ENCODE assay signal across 1 cellular context in genomic region chr3:10226293-10226692, GRCh38.
TF ChIP-seq lines count a peak whose summit lies in the region.

No MANE protein-coding gene starts in this region.

TF ChIP-seq in H1, 55 proteins besides CTCF, POLR2A, EP300 and RAD21 (continued from another document):
- TF ChIP-seq TAF1 (IDR thresholded peaks at IDR 0.05; ENCODE audit: low read depth, low read length) (peak; percentile 40; the same call in 1 of the 2 replicates), NANOG (IDR thresholded peaks at IDR 0.05; ENCODE audit: insufficient read depth, low read depth, low read length, poor library complexity, severe bottlenecking) (peak; percentile 10), CHD1 (IDR thresholded peaks at IDR 0.05; ENCODE audit: low read depth, low read length) (no peak), SP1 (IDR thresholded peaks at IDR 0.05; ENCODE audit: low read depth, low read length) (peak; percentile 76), POU5F1 (IDR thresholded peaks at IDR 0.05; ENCODE audit: low read depth, low read length) (no peak), TCF12 (IDR thresholded peaks at IDR 0.05; ENCODE audit: low read depth, low read length) (peak; percentile 39; the same call in 1 of the 2 replicates), MAX (IDR thresholded peaks at IDR 0.05) (0 out of 2 replicates have a peak, but pooled peaks have one; percentile 36), ASH2L (IDR thresholded peaks at IDR 0.05; ENCODE audit: low read length) (peak; percentile 94), SAP30 (IDR thresholded peaks at IDR 0.05; ENCODE audit: insufficient read depth, insufficient replicate concordance, low read length) (no peak), KDM4A (IDR thresholded peaks at IDR 0.05; ENCODE audit: low read depth, low read length, severe bottlenecking) (no peak), CBX8 (IDR thresholded peaks at IDR 0.05; ENCODE audit: borderline replicate concordance, low read depth, low read length) (no peak), JUN (IDR thresholded peaks at IDR 0.05; ENCODE audit: low read depth, low read length) (no peak), BRCA1 (IDR thresholded peaks at IDR 0.05; ENCODE audit: low read depth, low read length) (no peak), GABPA (IDR thresholded peaks at IDR 0.05; ENCODE audit: borderline replicate concordance, insufficient read depth, low read length) (no peak), CBX5 (IDR thresholded peaks at IDR 0.05; ENCODE audit: low read depth, low read length) (no peak), POLR2AphosphoS5 (IDR thresholded peaks at IDR 0.05; ENCODE audit: low read depth, low read length) (peak; percentile 52; the same call in 1 of the 2 replicates), RBBP5 (IDR thresholded peaks at IDR 0.05; ENCODE audit: borderline replicate concordance, low read depth, low read length) (peak; percentile 95), EZH2 (IDR thresholded peaks at IDR 0.05; ENCODE audit: low read depth, low read length, severe bottlenecking) (no peak), NRF1 (IDR thresholded peaks at IDR 0.05; ENCODE audit: low read depth, low read length) (no peak), TBP (IDR thresholded peaks at IDR 0.05; ENCODE audit: low read depth, low read length) (0 out of 2 replicates have a peak, but pooled peaks have one; percentile 35)
- TF ChIP-seq, protein P1, sequence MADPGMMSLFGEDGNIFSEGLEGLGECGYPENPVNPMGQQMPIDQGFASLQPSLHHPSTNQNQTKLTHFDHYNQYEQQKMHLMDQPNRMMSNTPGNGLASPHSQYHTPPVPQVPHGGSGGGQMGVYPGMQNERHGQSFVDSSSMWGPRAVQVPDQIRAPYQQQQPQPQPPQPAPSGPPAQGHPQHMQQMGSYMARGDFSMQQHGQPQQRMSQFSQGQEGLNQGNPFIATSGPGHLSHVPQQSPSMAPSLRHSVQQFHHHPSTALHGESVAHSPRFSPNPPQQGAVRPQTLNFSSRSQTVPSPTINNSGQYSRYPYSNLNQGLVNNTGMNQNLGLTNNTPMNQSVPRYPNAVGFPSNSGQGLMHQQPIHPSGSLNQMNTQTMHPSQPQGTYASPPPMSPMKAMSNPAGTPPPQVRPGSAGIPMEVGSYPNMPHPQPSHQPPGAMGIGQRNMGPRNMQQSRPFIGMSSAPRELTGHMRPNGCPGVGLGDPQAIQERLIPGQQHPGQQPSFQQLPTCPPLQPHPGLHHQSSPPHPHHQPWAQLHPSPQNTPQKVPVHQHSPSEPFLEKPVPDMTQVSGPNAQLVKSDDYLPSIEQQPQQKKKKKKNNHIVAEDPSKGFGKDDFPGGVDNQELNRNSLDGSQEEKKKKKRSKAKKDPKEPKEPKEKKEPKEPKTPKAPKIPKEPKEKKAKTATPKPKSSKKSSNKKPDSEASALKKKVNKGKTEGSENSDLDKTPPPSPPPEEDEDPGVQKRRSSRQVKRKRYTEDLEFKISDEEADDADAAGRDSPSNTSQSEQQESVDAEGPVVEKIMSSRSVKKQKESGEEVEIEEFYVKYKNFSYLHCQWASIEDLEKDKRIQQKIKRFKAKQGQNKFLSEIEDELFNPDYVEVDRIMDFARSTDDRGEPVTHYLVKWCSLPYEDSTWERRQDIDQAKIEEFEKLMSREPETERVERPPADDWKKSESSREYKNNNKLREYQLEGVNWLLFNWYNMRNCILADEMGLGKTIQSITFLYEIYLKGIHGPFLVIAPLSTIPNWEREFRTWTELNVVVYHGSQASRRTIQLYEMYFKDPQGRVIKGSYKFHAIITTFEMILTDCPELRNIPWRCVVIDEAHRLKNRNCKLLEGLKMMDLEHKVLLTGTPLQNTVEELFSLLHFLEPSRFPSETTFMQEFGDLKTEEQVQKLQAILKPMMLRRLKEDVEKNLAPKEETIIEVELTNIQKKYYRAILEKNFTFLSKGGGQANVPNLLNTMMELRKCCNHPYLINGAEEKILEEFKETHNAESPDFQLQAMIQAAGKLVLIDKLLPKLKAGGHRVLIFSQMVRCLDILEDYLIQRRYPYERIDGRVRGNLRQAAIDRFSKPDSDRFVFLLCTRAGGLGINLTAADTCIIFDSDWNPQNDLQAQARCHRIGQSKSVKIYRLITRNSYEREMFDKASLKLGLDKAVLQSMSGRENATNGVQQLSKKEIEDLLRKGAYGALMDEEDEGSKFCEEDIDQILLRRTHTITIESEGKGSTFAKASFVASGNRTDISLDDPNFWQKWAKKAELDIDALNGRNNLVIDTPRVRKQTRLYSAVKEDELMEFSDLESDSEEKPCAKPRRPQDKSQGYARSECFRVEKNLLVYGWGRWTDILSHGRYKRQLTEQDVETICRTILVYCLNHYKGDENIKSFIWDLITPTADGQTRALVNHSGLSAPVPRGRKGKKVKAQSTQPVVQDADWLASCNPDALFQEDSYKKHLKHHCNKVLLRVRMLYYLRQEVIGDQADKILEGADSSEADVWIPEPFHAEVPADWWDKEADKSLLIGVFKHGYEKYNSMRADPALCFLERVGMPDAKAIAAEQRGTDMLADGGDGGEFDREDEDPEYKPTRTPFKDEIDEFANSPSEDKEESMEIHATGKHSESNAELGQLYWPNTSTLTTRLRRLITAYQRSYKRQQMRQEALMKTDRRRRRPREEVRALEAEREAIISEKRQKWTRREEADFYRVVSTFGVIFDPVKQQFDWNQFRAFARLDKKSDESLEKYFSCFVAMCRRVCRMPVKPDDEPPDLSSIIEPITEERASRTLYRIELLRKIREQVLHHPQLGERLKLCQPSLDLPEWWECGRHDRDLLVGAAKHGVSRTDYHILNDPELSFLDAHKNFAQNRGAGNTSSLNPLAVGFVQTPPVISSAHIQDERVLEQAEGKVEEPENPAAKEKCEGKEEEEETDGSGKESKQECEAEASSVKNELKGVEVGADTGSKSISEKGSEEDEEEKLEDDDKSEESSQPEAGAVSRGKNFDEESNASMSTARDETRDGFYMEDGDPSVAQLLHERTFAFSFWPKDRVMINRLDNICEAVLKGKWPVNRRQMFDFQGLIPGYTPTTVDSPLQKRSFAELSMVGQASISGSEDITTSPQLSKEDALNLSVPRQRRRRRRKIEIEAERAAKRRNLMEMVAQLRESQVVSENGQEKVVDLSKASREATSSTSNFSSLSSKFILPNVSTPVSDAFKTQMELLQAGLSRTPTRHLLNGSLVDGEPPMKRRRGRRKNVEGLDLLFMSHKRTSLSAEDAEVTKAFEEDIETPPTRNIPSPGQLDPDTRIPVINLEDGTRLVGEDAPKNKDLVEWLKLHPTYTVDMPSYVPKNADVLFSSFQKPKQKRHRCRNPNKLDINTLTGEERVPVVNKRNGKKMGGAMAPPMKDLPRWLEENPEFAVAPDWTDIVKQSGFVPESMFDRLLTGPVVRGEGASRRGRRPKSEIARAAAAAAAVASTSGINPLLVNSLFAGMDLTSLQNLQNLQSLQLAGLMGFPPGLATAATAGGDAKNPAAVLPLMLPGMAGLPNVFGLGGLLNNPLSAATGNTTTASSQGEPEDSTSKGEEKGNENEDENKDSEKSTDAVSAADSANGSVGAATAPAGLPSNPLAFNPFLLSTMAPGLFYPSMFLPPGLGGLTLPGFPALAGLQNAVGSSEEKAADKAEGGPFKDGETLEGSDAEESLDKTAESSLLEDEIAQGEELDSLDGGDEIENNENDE (IDR thresholded peaks at IDR 0.05; ENCODE audit: insufficient replicate concordance, low read length), result peak; percentile 50
- TF ChIP-seq, protein P2, sequence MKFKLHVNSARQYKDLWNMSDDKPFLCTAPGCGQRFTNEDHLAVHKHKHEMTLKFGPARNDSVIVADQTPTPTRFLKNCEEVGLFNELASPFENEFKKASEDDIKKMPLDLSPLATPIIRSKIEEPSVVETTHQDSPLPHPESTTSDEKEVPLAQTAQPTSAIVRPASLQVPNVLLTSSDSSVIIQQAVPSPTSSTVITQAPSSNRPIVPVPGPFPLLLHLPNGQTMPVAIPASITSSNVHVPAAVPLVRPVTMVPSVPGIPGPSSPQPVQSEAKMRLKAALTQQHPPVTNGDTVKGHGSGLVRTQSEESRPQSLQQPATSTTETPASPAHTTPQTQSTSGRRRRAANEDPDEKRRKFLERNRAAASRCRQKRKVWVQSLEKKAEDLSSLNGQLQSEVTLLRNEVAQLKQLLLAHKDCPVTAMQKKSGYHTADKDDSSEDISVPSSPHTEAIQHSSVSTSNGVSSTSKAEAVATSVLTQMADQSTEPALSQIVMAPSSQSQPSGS (IDR thresholded peaks at IDR 0.05; ENCODE audit: low read length), result no peak; the same call in 1 of the 2 replicates
